1 cellular context compared by ENCODE assay signal in the genomic region with DNA sequence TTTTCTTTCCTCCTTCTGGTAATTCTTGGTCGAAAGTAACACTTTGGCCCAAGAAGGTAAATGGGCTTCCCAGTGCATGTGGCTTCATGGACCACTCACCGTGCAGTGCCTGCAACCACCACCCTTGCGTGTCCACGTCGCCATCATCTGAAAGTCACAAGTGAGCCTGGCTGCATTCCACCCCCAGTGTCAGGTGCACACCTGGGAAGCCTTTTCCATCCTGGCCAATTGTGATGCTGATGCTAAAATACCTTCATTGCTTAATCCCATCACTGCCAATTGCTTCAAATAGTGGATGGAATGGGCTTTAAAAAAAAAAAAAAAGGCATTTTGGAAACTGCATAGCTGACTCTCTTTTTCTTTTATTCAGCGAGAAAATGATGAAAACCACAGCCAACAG.
TF ChIP-seq lines count a peak whose summit lies in the region.

No MANE protein-coding gene starts in this region.

TF ChIP-seq in H1, 55 proteins besides CTCF, POLR2A, EP300 and RAD21 (continued from another document):
- TF ChIP-seq CTBP2 (IDR thresholded peaks at IDR 0.05; ENCODE audit: borderline replicate concordance, insufficient read depth, insufficient read length, low read length) (no peak), YY1 (IDR thresholded peaks at IDR 0.05; ENCODE audit: low read depth, low read length) (0 out of 2 replicates have a peak, but pooled peaks have one; percentile 31), POU5F1 (IDR thresholded peaks at IDR 0.05; ENCODE audit: low read depth, low read length) (0 out of 2 replicates have a peak, but pooled peaks have one; percentile 7), KDM4A (IDR thresholded peaks at IDR 0.05; ENCODE audit: low read depth, low read length, severe bottlenecking) (no peak), HDAC2 (IDR thresholded peaks at IDR 0.05; ENCODE audit: borderline replicate concordance in 1 of 2, low read depth in 2 of 2, low read length in 2 of 2) (0 out of 4 replicates have a peak, but pooled peaks of 1 of the 2 experiments have one; percentile 24), CEBPB (IDR thresholded peaks at IDR 0.05; ENCODE audit: low read depth, low read length) (peak; percentile 82), SIRT6 (IDR thresholded peaks at IDR 0.05; ENCODE audit: low read length) (no peak), JUND (IDR thresholded peaks at IDR 0.05; ENCODE audit: low read length) (no peak), TCF12 (IDR thresholded peaks at IDR 0.05; ENCODE audit: low read depth, low read length) (peak; percentile 75; the same call in 1 of the 2 replicates), CBX8 (IDR thresholded peaks at IDR 0.05; ENCODE audit: borderline replicate concordance, low read depth, low read length) (no peak), TEAD4 (IDR thresholded peaks at IDR 0.05; ENCODE audit: low read depth, low read length) (peak; percentile 76), BRCA1 (IDR thresholded peaks at IDR 0.05; ENCODE audit: low read depth, low read length) (no peak)
